In the genomic region with DNA sequence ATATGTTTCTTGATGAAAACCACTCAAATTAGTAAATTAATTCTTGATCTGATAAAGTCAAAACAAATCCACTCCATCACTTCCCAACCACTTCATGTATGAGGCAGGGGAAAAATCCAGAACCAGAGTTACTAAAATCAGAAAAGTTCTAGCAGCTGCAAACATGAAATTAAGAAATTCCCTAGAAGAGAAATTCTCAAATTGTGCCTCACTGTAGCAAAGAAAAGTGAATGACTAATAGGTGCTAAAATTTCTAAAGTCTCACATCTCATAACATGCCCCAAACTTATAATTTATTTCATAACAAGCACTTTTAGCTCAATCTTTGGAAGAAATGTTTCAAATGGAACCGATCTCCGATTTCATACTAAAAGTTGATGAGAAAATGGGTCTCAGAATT, we compare ENCODE assay signal across 19 cellular contexts.
DNase-seq lines count a peak whose midpoint lies in the region; ATAC-seq and TF ChIP-seq lines count a peak whose summit lies in the region.
"Had no signal": no experiment of that assay in that cellular context is flagged by ENCODE, and none has a peak within 500 bp of the region (broad histone marks: within the 10 kb centered on the region; RNA-seq: fewer than 3 reads in every experiment).

No MANE protein-coding gene starts in this region.

- peak overlapping the region; percentile 13 for H3K4me3 Mint-ChIP-seq in activated CD4-positive, alpha-beta T cell treated with anti-CD3 and anti-CD28 coated beads, Interleukin-2, amount 10 ng/mL, durations not matched to agents 24 days and 14 days
- no peak overlapping the region for H3K4me3 Mint-ChIP-seq in central memory CD8-positive, alpha-beta T cell
- H3K4me3 Mint-ChIP-seq: CD14-positive monocyte, GM23338, IgD-negative memory B cell had no signal

- no peaks in the 10 kb centered on the region for H3K27me3 Mint-ChIP-seq in activated CD4-positive, alpha-beta T cell treated with anti-CD3 and anti-CD28 coated beads, Interleukin-2, amount 10 ng/mL, durations not matched to agents 24 days and 14 days
- H3K27me3 Mint-ChIP-seq in central memory CD8-positive, alpha-beta T cell = no peaks in the 10 kb centered on the region
- H3K27me3 Mint-ChIP-seq: IgD-negative memory B cell had no signal

- intact Hi-C loops in activated CD4-positive, alpha-beta T cell treated with anti-CD3 and anti-CD28 coated beads, Interleukin-2, amount 10 ng/mL, durations not matched to agents 24 days and 14 days (cut with micrococcal nuclease) = loop anchor here (1.0 to 10.0 kb wide), 4 partner anchors 217 to 392 kb away; no protein-coding TSS in a partner anchor

- H3K27ac Mint-ChIP-seq in activated CD4-positive, alpha-beta T cell treated with anti-CD3 and anti-CD28 coated beads, Interleukin-2, amount 10 ng/mL, durations not matched to agents 24 days and 14 days = peak overlapping the region; percentile 78
- peak overlapping the region; percentile 49 to 88 for H3K27ac Mint-ChIP-seq in activated naive CD4-positive, alpha-beta T cell treated with anti-CD3 and anti-CD28 coated beads, Interleukin-2, amount 50 U/mL, for 72 hours
- H3K27ac Mint-ChIP-seq in central memory CD8-positive, alpha-beta T cell (ENCODE audit: low read depth) = peak overlapping the region; percentile 63
- H3K27ac Mint-ChIP-seq: GM23338, IgD-negative memory B cell had no signal

- ATAC-seq in activated naive CD4-positive, alpha-beta T cell treated with anti-CD3 and anti-CD28 coated beads, Interleukin-2, amount 50 U/mL, for 72 hours = no peak
- ATAC-seq in central memory CD8-positive, alpha-beta T cell (replicated peaks; ENCODE audit: extremely low read depth, poor library complexity, severe bottlenecking) = no peak
- ATAC-seq in HG02678 (IDR thresholded peaks at IDR 0.05; ENCODE audit: unreplicated experiment) (no peak), omental fat pad (ENCODE audit: low FRiP score) (no peak)
- ATAC-seq: Panc1 had no signal

- H3K36me3 Mint-ChIP-seq in activated CD4-positive, alpha-beta T cell treated with anti-CD3 and anti-CD28 coated beads, Interleukin-2, amount 10 ng/mL, durations not matched to agents 24 days and 14 days (ENCODE audit: low read depth) = peaks cover 44% of the 10 kb centered on the region
- peaks cover 6 to 61% of the 10 kb centered on the region in 2 donors for H3K36me3 Mint-ChIP-seq in activated naive CD4-positive, alpha-beta T cell treated with anti-CD3 and anti-CD28 coated beads, Interleukin-2, amount 50 U/mL, for 72 hours
- peaks cover 2% of the 10 kb centered on the region for H3K36me3 Mint-ChIP-seq in central memory CD8-positive, alpha-beta T cell (ENCODE audit: insufficient read depth)

- TF ChIP-seq CTCF in omental fat pad (IDR thresholded peaks at IDR 0.05) = no peak

- peaks cover 12% of the 10 kb centered on the region for H3K9me3 Mint-ChIP-seq in activated CD4-positive, alpha-beta T cell treated with anti-CD3 and anti-CD28 coated beads, Interleukin-2, amount 10 ng/mL, durations not matched to agents 24 days and 14 days
- H3K9me3 Mint-ChIP-seq in activated naive CD4-positive, alpha-beta T cell treated with anti-CD3 and anti-CD28 coated beads, Interleukin-2, amount 50 U/mL, for 72 hours = peaks cover 4 to 6% of the 10 kb centered on the region in 2 donors
- peaks cover 5% of the 10 kb centered on the region for H3K9me3 Mint-ChIP-seq in central memory CD8-positive, alpha-beta T cell
- H3K9me3 Mint-ChIP-seq: CD14-positive monocyte, GM23338 had no signal

- H3K4me1 Mint-ChIP-seq in activated CD4-positive, alpha-beta T cell treated with anti-CD3 and anti-CD28 coated beads, Interleukin-2, amount 10 ng/mL, durations not matched to agents 24 days and 14 days = peaks cover 51% of the 10 kb centered on the region
- peaks cover 48% of the 10 kb centered on the region for H3K4me1 Mint-ChIP-seq in central memory CD8-positive, alpha-beta T cell

- no peak for DNase-seq in activated CD4-positive, alpha-beta T cell treated with anti-CD3 and anti-CD28 coated beads, Interleukin-2, amount 10 ng/mL, durations not matched to agents 24 days and 14 days
- DNase-seq in activated CD4-positive, alpha-beta T cell treated with anti-CD3 and anti-CD28 coated beads for 48 hours = no peak
- DNase-seq in activated naive CD4-positive, alpha-beta T cell treated with anti-CD3 and anti-CD28 coated beads, Interleukin-2, amount 50 U/mL, for 72 hours (ENCODE audit: low spot score in 2 of 2) = no peak
- DNase-seq in activated naive CD4-positive, alpha-beta T cell treated with anti-CD3 and anti-CD28 coated beads, Interleukin-2, amount 50 U/mL, for 16 hours = no peak
- no peak for DNase-seq in central memory CD8-positive, alpha-beta T cell (ENCODE audit: low spot score in 2 of 2)
- no peak for DNase-seq in omental fat pad (ENCODE audit: low spot score)
- DNase-seq in NCI-H2029 treated with DMSO at 0.1 percent for 48 hours (lab: John Stamatoyannopoulos, UW) = no peak
- DNase-seq: 8988T, DMS79, Karpas-422, MG63, NCI-H1048, NCI-H1436 treated with DMSO at 0.1 percent for 48 hours, NCI-H2081 treated with DMSO at 0.1 percent for 48 hours had no signal
